1 cellular context compared by ENCODE assay signal in the genomic region with DNA sequence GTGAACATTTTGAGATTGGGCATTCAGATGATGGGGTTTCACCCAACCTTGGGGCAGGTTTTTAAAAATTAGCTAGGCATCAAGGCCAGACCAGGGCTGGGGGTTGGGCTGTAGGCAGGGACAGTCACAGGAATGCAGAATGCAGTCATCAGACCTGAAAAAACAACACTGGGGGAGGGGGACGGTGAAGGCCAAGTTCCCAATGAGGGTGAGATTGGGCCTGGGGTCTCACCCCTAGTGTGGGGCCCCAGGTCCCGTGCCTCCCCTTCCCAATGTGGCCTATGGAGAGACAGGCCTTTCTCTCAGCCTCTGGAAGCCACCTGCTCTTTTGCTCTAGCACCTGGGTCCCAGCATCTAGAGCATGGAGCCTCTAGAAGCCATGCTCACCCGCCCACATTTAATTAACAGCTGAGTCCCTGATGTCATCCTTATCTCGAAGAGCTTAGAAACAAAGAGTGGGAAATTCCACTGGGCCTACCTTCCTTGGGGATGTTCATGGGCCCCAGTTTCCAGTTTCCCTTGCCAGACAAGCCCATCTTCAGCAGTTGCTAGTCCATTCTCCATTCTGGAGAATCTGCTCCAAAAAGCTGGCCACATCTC.
TF ChIP-seq lines count a peak whose summit lies in the region.

No MANE protein-coding gene starts in this region.

TF ChIP-seq in HepG2, 621 proteins besides CTCF, POLR2A, EP300 and RAD21 (continued from another document):
- TF ChIP-seq BRCA1 (CRISPR knock-in tag; IDR thresholded peaks at IDR 0.05) (no peak), ZNF292 (CRISPR knock-in tag; IDR thresholded peaks at IDR 0.05; ENCODE audit: borderline replicate concordance, low read depth) (no peak), TEAD3 (CRISPR knock-in tag; optimal IDR thresholded peaks at IDR 0.05; ENCODE audit: borderline replicate concordance) (peak; percentile 86), RFX5 (IDR thresholded peaks at IDR 0.05; ENCODE audit: low read depth, low read length) (no peak), FOXC1 (CRISPR knock-in tag; IDR thresholded peaks at IDR 0.05; ENCODE audit: borderline replicate concordance) (0 out of 2 replicates have a peak, but pooled peaks have one; percentile 12), ZNF546 (CRISPR knock-in tag; conservative IDR thresholded peaks at IDR 0.05) (0 out of 2 replicates have a peak, but pooled peaks have one; percentile 53), MATR3 (CRISPR knock-in tag; IDR thresholded peaks at IDR 0.05) (no peak), ZNF275 (CRISPR knock-in tag; IDR thresholded peaks at IDR 0.05; ENCODE audit: borderline replicate concordance) (no peak; the same call in 1 of the 2 replicates), ZNF280D (CRISPR knock-in tag; IDR thresholded peaks at IDR 0.05) (no peak), RELA (CRISPR knock-in tag; IDR thresholded peaks at IDR 0.05) (no peak), RFXAP (CRISPR knock-in tag; IDR thresholded peaks at IDR 0.05; ENCODE audit: borderline replicate concordance) (0 out of 2 replicates have a peak, but pooled peaks have one; percentile 29), ZNF619 (CRISPR knock-in tag; IDR thresholded peaks at IDR 0.05) (no peak), ZGPAT (CRISPR knock-in tag; IDR thresholded peaks at IDR 0.05) (peak; percentile 33; the same call in 1 of the 2 replicates), RARA (CRISPR knock-in tag; IDR thresholded peaks at IDR 0.05) (peak; percentile 47), ZNF564 (CRISPR knock-in tag; IDR thresholded peaks at IDR 0.05) (no peak), ZNF335 (CRISPR knock-in tag; IDR thresholded peaks at IDR 0.05) (no peak), KLF15 (CRISPR knock-in tag; IDR thresholded peaks at IDR 0.05; ENCODE audit: borderline replicate concordance) (no peak), ZFY (CRISPR knock-in tag; IDR thresholded peaks at IDR 0.05) (peak; percentile 41; the same call in 1 of the 2 replicates), TBX2 (CRISPR knock-in tag; IDR thresholded peaks at IDR 0.05; ENCODE audit: borderline replicate concordance) (peak; percentile 20; the same call in 1 of the 2 replicates), GZF1 (CRISPR knock-in tag; IDR thresholded peaks at IDR 0.05) (no peak), MIXL1 (CRISPR knock-in tag; IDR thresholded peaks at IDR 0.05) (peak; percentile 31; the same call in 1 of the 2 replicates), MED1 (CRISPR knock-in tag; IDR thresholded peaks at IDR 0.05) (0 out of 2 replicates have a peak, but pooled peaks have one; percentile 20), JUND (CRISPR knock-in tag; IDR thresholded peaks at IDR 0.05) (no peak), RXRB (CRISPR knock-in tag; IDR thresholded peaks at IDR 0.05; ENCODE audit: borderline replicate concordance) (0 out of 2 replicates have a peak, but pooled peaks have one; percentile 10), SP5 (CRISPR knock-in tag; IDR thresholded peaks at IDR 0.05; ENCODE audit: borderline replicate concordance, low read depth) (0 out of 2 replicates have a peak, but pooled peaks have one; percentile 46)
- TF ChIP-seq, protein P1, sequence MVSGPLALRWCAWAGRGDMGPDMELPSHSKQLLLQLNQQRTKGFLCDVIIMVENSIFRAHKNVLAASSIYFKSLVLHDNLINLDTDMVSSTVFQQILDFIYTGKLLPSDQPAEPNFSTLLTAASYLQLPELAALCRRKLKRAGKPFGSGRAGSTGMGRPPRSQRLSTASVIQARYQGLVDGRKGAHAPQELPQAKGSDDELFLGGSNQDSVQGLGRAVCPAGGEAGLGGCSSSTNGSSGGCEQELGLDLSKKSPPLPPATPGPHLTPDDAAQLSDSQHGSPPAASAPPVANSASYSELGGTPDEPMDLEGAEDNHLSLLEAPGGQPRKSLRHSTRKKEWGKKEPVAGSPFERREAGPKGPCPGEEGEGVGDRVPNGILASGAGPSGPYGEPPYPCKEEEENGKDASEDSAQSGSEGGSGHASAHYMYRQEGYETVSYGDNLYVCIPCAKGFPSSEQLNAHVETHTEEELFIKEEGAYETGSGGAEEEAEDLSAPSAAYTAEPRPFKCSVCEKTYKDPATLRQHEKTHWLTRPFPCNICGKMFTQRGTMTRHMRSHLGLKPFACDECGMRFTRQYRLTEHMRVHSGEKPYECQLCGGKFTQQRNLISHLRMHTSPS (CRISPR knock-in tag; IDR thresholded peaks at IDR 0.05; ENCODE audit: low read depth), result peak; percentile 30; the same call in 1 of the 2 replicates
- TF ChIP-seq, protein P2, sequence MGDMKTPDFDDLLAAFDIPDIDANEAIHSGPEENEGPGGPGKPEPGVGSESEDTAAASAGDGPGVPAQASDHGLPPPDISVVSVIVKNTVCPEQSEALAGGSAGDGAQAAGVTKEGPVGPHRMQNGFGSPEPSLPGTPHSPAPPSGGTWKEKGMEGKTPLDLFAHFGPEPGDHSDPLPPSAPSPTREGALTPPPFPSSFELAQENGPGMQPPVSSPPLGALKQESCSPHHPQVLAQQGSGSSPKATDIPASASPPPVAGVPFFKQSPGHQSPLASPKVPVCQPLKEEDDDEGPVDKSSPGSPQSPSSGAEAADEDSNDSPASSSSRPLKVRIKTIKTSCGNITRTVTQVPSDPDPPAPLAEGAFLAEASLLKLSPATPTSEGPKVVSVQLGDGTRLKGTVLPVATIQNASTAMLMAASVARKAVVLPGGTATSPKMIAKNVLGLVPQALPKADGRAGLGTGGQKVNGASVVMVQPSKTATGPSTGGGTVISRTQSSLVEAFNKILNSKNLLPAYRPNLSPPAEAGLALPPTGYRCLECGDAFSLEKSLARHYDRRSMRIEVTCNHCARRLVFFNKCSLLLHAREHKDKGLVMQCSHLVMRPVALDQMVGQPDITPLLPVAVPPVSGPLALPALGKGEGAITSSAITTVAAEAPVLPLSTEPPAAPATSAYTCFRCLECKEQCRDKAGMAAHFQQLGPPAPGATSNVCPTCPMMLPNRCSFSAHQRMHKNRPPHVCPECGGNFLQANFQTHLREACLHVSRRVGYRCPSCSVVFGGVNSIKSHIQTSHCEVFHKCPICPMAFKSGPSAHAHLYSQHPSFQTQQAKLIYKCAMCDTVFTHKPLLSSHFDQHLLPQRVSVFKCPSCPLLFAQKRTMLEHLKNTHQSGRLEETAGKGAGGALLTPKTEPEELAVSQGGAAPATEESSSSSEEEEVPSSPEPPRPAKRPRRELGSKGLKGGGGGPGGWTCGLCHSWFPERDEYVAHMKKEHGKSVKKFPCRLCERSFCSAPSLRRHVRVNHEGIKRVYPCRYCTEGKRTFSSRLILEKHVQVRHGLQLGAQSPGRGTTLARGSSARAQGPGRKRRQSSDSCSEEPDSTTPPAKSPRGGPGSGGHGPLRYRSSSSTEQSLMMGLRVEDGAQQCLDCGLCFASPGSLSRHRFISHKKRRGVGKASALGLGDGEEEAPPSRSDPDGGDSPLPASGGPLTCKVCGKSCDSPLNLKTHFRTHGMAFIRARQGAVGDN (CRISPR knock-in tag; IDR thresholded peaks at IDR 0.05), result peak; percentile 65
- TF ChIP-seq, protein P3, sequence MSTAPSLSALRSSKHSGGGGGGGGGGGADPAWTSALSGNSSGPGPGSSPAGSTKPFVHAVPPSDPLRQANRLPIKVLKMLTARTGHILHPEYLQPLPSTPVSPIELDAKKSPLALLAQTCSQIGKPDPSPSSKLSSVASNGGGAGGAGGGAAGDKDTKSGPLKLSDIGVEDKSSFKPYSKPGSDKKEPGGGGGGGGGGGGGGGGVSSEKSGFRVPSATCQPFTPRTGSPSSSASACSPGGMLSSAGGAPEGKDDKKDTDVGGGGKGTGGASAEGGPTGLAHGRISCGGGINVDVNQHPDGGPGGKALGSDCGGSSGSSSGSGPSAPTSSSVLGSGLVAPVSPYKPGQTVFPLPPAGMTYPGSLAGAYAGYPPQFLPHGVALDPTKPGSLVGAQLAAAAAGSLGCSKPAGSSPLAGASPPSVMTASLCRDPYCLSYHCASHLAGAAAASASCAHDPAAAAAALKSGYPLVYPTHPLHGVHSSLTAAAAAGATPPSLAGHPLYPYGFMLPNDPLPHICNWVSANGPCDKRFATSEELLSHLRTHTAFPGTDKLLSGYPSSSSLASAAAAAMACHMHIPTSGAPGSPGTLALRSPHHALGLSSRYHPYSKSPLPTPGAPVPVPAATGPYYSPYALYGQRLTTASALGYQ (CRISPR knock-in tag; IDR thresholded peaks at IDR 0.05), result peak; percentile 56; the same call in 1 of the 2 replicates
